Comparison of ENCODE assay signal across 33 cellular contexts in genomic region chr6:68632620-68633195, GRCh38. TPM values are rescaled to one million over a fixed set of nuclear protein-coding genes. Genes with fewer than 3 reads are reported as not detected.
DNase-seq lines count a peak whose midpoint lies in the region; ATAC-seq and TF ChIP-seq lines count a peak whose summit lies in the region.
"Had no signal": no experiment of that assay in that cellular context is flagged by ENCODE, and none has a peak within 500 bp of the region (broad histone marks: within the 10 kb centered on the region; RNA-seq: fewer than 3 reads in every experiment).

No MANE protein-coding gene starts in this region.

- H3K4me3 ChIP-seq in heart left ventricle = peak overlapping the region in 4 of 12 donors; percentile 66 to 75 (median 72)
- peak overlapping the region; percentile 82 for H3K4me3 ChIP-seq in neural cell (ENCODE audit: low read length)
- H3K4me3 ChIP-seq in Karpas-422 (ENCODE audit: low read length) = no peak overlapping the region
- H3K4me3 ChIP-seq: PC-9, testis had no signal

- no peak for ATAC-seq in heart left ventricle
- ATAC-seq in left cardiac atrium = no peak
- no peak for ATAC-seq in activated naive CD4-positive, alpha-beta T cell treated with anti-CD3 and anti-CD28 coated beads, Interleukin-2, amount 50 U/mL, for 72 hours
- ATAC-seq: activated CD8-positive, alpha-beta T cell treated with anti-CD3 and anti-CD28 coated beads for 36 hours; HCT116; HepG2; stimulated activated memory B cell treated with anti-CD40 and anti-IgM and Interleukin-4, amounts not matched to agents 10 μg/mL and 1 μg/mL and 100 μg/mL, for 72 hours had no signal

- H3K27ac ChIP-seq in heart left ventricle (peak overlapping the region in 7 of 12 donors; percentile 1 to 85 (median 72)), caudate nucleus (ENCODE audit: low read depth, low read length) (peak overlapping the region; percentile 46), neural cell (ENCODE audit: low read length) (peak overlapping the region; percentile 95), Karpas-422 (ENCODE audit: low read length) (no peak overlapping the region)
- H3K27ac ChIP-seq: HL-60, PC-9, vagina had no signal

- H3K79me2 ChIP-seq in neural cell (replicated peaks; ENCODE audit: insufficient read depth, low read length) (peaks cover 27% of the 10 kb centered on the region), Karpas-422 (ENCODE audit: low read length) (no peaks in the 10 kb centered on the region)

- 49 to 64% (median 60%) methylated on average over 3 of the region's 3 CpGs for WGBS in heart left ventricle, 4 donors

- intact Hi-C loops in heart left ventricle (cut with DNase I) (loop anchor here in 4 of 10 donors (10.0 kb wide), 3 partner anchors 322 to 1482 kb away; no protein-coding TSS in a partner anchor), left cardiac atrium (cut with DNase I) (loop anchor here in 1 of 2 donors (10.0 kb wide), 1 partner anchor 332 kb away; no protein-coding TSS in a partner anchor)

- H3K36me3 ChIP-seq in heart left ventricle (no peaks in the 10 kb centered on the region), neural cell (ENCODE audit: insufficient read depth, low read length) (no peaks in the 10 kb centered on the region), Karpas-422 (ENCODE audit: insufficient read depth, low read length) (no peaks in the 10 kb centered on the region)
- H3K36me3 ChIP-seq: vagina had no signal

- peaks cover 0 to 4% of the 10 kb centered on the region in 2 donors for H3K9me3 Mint-ChIP-seq in activated naive CD4-positive, alpha-beta T cell treated with anti-CD3 and anti-CD28 coated beads, Interleukin-2, amount 50 U/mL, for 72 hours
- H3K9me3 Mint-ChIP-seq: activated CD8-positive, alpha-beta T cell treated with anti-CD3 and anti-CD28 coated beads for 36 hours had no signal

- TF ChIP-seq CTCF in heart left ventricle (IDR thresholded peaks at IDR 0.05) (no peak), neural cell (IDR thresholded peaks at IDR 0.05; ENCODE audit: poor library complexity, severe bottlenecking) (no peak)

- H3K4me1 ChIP-seq in heart left ventricle (peaks cover 0 to 21% (median 0%) of the 10 kb centered on the region in 12 donors), Karpas-422 (ENCODE audit: low read length) (no peaks in the 10 kb centered on the region)
- H3K4me1 ChIP-seq: testis had no signal

- H3K36me3 Mint-ChIP-seq in activated naive CD4-positive, alpha-beta T cell treated with anti-CD3 and anti-CD28 coated beads, Interleukin-2, amount 50 U/mL, for 72 hours = peaks cover 0 to 9% of the 10 kb centered on the region in 2 donors
- H3K36me3 Mint-ChIP-seq: stimulated activated memory B cell treated with anti-CD40 and anti-IgM and Interleukin-4, amounts not matched to agents 10 μg/mL and 1 μg/mL and 100 μg/mL, for 72 hours had no signal

- H4K20me1 ChIP-seq in neural cell (ENCODE audit: insufficient read depth) (no peaks in the 10 kb centered on the region), Karpas-422 (ENCODE audit: insufficient read depth, low read depth, low read length) (no peaks in the 10 kb centered on the region)

- H3K27me3 ChIP-seq in heart left ventricle (peaks cover 0 to 21% (median 12%) of the 10 kb centered on the region in 9 donors), neural cell (ENCODE audit: insufficient read depth, low read depth, low read length) (no peaks in the 10 kb centered on the region), Karpas-422 (ENCODE audit: low read length) (no peaks in the 10 kb centered on the region)
- H3K27me3 ChIP-seq: testis, vagina had no signal

- no peak for TF ChIP-seq RAD21 in neural cell (conservative IDR thresholded peaks at IDR 0.05)

- H3K9ac ChIP-seq in neural cell (ENCODE audit: low read length) (peak overlapping the region; percentile 88), Karpas-422 (ENCODE audit: low read length) (no peak overlapping the region)

- TF ChIP-seq POLR2A in heart left ventricle (IDR thresholded peaks at IDR 0.05) = no peak

- no peak for DNase-seq in heart left ventricle
- no peak for DNase-seq in left cardiac atrium
- peak in 1 of 61 donors; percentile 23 for DNase-seq in caudate nucleus (lab: John Stamatoyannopoulos, UW)
- no peak for DNase-seq in Karpas-422
- DNase-seq in AG08396 (ENCODE audit: low spot score) = no peak
- no peak for DNase-seq in activated naive CD4-positive, alpha-beta T cell treated with anti-CD3 and anti-CD28 coated beads, Interleukin-2, amount 50 U/mL, for 72 hours (ENCODE audit: low spot score in 2 of 2)
- no peak for DNase-seq in stimulated activated CD4-positive, alpha-beta T cell treated with anti-CD3 and anti-CD28 coated beads, Interleukin-15, amount 100 ng/mL, for 24 hours
- DNase-seq: activated CD4-positive, alpha-beta T cell treated with anti-CD3 and anti-CD28 coated beads for 1 hour; activated CD8-positive, alpha-beta T cell treated with anti-CD3 and anti-CD28 coated beads for 36 hours; activated gamma-delta T cell; activated T-cell treated with anti-CD3 and anti-CD28 coated beads for 4 hours; EL; kidney glomerular epithelial cell; NCI-H1092; NCI-H1930; NCI-H226; NCI-H82; nucleus accumbens; PC-9; SHP77; stimulated activated CD4-positive, alpha-beta T cell treated with anti-CD3 and anti-CD28 coated beads, Interleukin-2, amount 100 ng/mL, for 48 hours; T1000; testis had no signal

- peak overlapping the region; percentile 94 for H3K4me2 ChIP-seq in neural cell (ENCODE audit: low read length)
- no peak overlapping the region for H3K4me2 ChIP-seq in Karpas-422 (ENCODE audit: low read depth, low read length, poor library complexity, severe bottlenecking)
- H3K4me2 ChIP-seq: PC-9 had no signal

- no peak overlapping the region for H2AFZ ChIP-seq in neural cell (ENCODE audit: low read depth, low read length)
- H2AFZ ChIP-seq in Karpas-422 (ENCODE audit: low read length) = no peak overlapping the region
- H2AFZ ChIP-seq: PC-9 had no signal

- no peak overlapping the region for H3K27ac Mint-ChIP-seq in activated naive CD4-positive, alpha-beta T cell treated with anti-CD3 and anti-CD28 coated beads, Interleukin-2, amount 50 U/mL, for 72 hours
- H3K27ac Mint-ChIP-seq: activated CD8-positive, alpha-beta T cell treated with anti-CD3 and anti-CD28 coated beads for 36 hours; memory B cell; stimulated activated memory B cell treated with anti-CD40 and anti-IgM and Interleukin-4, amounts not matched to agents 10 μg/mL and 1 μg/mL and 100 μg/mL, for 72 hours had no signal

- H3K9me2 ChIP-seq in neural cell (ENCODE audit: insufficient read depth, low read length) (peaks cover 4% of the 10 kb centered on the region), Karpas-422 (replicated peaks; ENCODE audit: insufficient read depth, low read length) (no peaks in the 10 kb centered on the region)

- TF ChIP-seq EP300 in neural cell (conservative IDR thresholded peaks at IDR 0.05; ENCODE audit: poor library complexity, severe bottlenecking) = no peak

- H3K9me3 ChIP-seq in heart left ventricle = no peaks in the 10 kb centered on the region
- no peaks in the 10 kb centered on the region for H3K9me3 ChIP-seq in neural cell (ENCODE audit: low read length)
- H3K9me3 ChIP-seq in Karpas-422 (ENCODE audit: low read length) = no peaks in the 10 kb centered on the region
- H3K9me3 ChIP-seq: testis, vagina had no signal

- H3F3A ChIP-seq in neural cell (ENCODE audit: insufficient read depth, low read length, poor library complexity, severe bottlenecking) = peaks cover 11% of the 10 kb centered on the region

TF ChIP-seq in neural cell, 6 proteins besides CTCF, POLR2A, EP300 and RAD21:
- TF ChIP-seq TAF1 (IDR thresholded peaks at IDR 0.05; ENCODE audit: low read depth) (no peak), POLR2AphosphoS5 (IDR thresholded peaks at IDR 0.05) (peak; percentile 36), EZH2 (IDR thresholded peaks at IDR 0.05; ENCODE audit: borderline replicate concordance, insufficient read depth, low read length, poor library complexity, severe bottlenecking) (no peak), REST (IDR thresholded peaks at IDR 0.05; ENCODE audit: borderline replicate concordance) (no peak), SMC3 (conservative IDR thresholded peaks at IDR 0.05; ENCODE audit: poor library complexity) (no peak)

RNA-seq across cellular contexts. Expression of gene ADGRB3, which starts 2.4 kb away (rescaled TPM):
- total RNA-seq in heart left ventricle = 1 to 10 TPM in 6 of 9 donors, under 1 TPM in 3; 0.51 to 2.5 (median 1.1) TPM
- under 1 TPM; 0.57 to 0.67 TPM for polyA plus RNA-seq in heart left ventricle
- 1 to 10 TPM; 1.7 to 2.3 TPM for total RNA-seq in left cardiac atrium
- 62.4 and 66.5 TPM in 2 replicates for polyA plus RNA-seq in neural cell
- 162 and 177 TPM in 2 replicates for polyA minus RNA-seq in neural cell
- total RNA-seq in Karpas-422 (2014; rRNA removed; shearing (Covaris generic); ENCODE audit: low replicate concordance) = not detected in 2 replicates
- total RNA-seq in activated naive CD4-positive, alpha-beta T cell treated with anti-CD3 and anti-CD28 coated beads, Interleukin-2, amount 50 U/mL, for 72 hours = not detected
- total RNA-seq: activated CD8-positive, alpha-beta T cell treated with anti-CD3 and anti-CD28 coated beads for 36 hours; glomerular endothelial cell; HepG2; LHCN-M2; PC-9 had no signal
- polyA plus RNA-seq: fibroblast of lung, HepG2 had no signal
